1 cellular context compared by ENCODE assay signal in genomic region chr6:129748901-129749748, GRCh38.
TF ChIP-seq lines count a peak whose summit lies in the region.

No MANE protein-coding gene starts in this region.

TF ChIP-seq in HCT116, 20 proteins besides CTCF, POLR2A, EP300 and RAD21 (continued from another document):
- TF ChIP-seq REST (IDR thresholded peaks at IDR 0.05; ENCODE audit: low read depth) (no peak), ZBTB33 (IDR thresholded peaks at IDR 0.05; ENCODE audit: extremely low read depth, insufficient replicate concordance, low read length) (no peak), CEBPB (IDR thresholded peaks at IDR 0.05; ENCODE audit: low read depth) (no peak), EGR1 (IDR thresholded peaks at IDR 0.05; ENCODE audit: low read depth) (peak; percentile 20; the same call in 1 of the 2 replicates), ATF3 (IDR thresholded peaks at IDR 0.05) (peak; percentile 21; the same call in 1 of the 2 replicates), CBX3 (IDR thresholded peaks at IDR 0.05; ENCODE audit: low read depth) (0 out of 2 replicates have a peak, but pooled peaks have one; percentile 42), YY1 (IDR thresholded peaks at IDR 0.05; ENCODE audit: extremely low read depth, insufficient replicate concordance, low read depth, low read length) (no peak)
